17 cellular contexts compared by ENCODE assay signal in the genomic region with DNA sequence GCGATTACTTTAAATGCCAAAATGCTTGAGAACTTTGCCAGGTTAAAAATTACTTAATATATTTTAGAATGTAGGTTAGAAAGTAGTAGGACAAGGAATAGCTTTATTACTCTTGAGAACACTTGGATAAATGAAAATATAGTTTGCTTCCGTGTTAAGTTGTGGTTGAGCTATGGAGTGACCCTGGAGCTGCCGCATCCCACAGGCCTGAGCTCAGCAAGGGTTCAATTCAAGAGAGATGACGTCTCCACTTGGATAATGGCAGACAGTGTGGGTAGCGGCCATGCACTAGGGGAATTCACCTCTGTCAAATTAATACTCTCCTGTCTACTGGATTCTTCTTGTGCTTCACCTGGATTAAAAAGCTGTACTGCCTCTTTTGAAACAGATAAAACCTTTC.
DNase-seq lines count a peak whose midpoint lies in the region; ATAC-seq and TF ChIP-seq lines count a peak whose summit lies in the region.
"Had no signal": no experiment of that assay in that cellular context is flagged by ENCODE, and none has a peak within 500 bp of the region (broad histone marks: within the 10 kb centered on the region; RNA-seq: fewer than 3 reads in every experiment).

No MANE protein-coding gene starts in this region.

- ATAC-seq in GM23338 (peak; percentile 31; the same call in 2 of the 3 replicates), left lung (peak; percentile 89), mucosa of descending colon (no peak), GM19455 (IDR thresholded peaks at IDR 0.05; ENCODE audit: unreplicated experiment) (no peak), HG03135 (IDR thresholded peaks at IDR 0.05; ENCODE audit: unreplicated experiment) (no peak)
- ATAC-seq: CD8-positive, alpha-beta T cell; HepG2 had no signal

- H3K36me3 ChIP-seq in GM23338 (ENCODE audit: insufficient read depth) (peaks cover 18% of the 10 kb centered on the region), SK-N-MC (ENCODE audit: insufficient read depth, low read length) (peaks cover 27% of the 10 kb centered on the region), left lung (peaks cover 4 to 55% of the 10 kb centered on the region in 2 donors), mucosa of descending colon (ENCODE audit: low read depth) (no peaks in the 10 kb centered on the region)

- peaks cover 3% of the 10 kb centered on the region; the same call in 1 of the 2 replicates for H3F3A ChIP-seq in GM23338 (replicated peaks; ENCODE audit: low read depth)

- H4K20me1 ChIP-seq in GM23338 (replicated peaks; ENCODE audit: insufficient read depth) = no peaks in the 10 kb centered on the region

- H3K27me3 ChIP-seq in GM23338 (ENCODE audit: insufficient read depth) = no peaks in the 10 kb centered on the region
- H3K27me3 ChIP-seq in left lung = no peaks in the 10 kb centered on the region

- H3K4me1 Mint-ChIP-seq in GM23338 (peaks cover 15% of the 10 kb centered on the region), nephron progenitor cell (peaks cover 8% of the 10 kb centered on the region)

- H3K9me2 ChIP-seq in GM23338 (ENCODE audit: insufficient read depth) = no peaks in the 10 kb centered on the region

- H3K27ac Mint-ChIP-seq in GM23338 (no peak overlapping the region), nephron progenitor cell (peak overlapping the region; percentile 82)
- H3K27ac Mint-ChIP-seq: CD8-positive, alpha-beta T cell had no signal

- no peak overlapping the region for H3K4me2 ChIP-seq in GM23338
- H3K4me2 ChIP-seq: KMS-11 had no signal

- H3K27me3 Mint-ChIP-seq in GM23338 (ENCODE audit: insufficient read depth, low read depth, poor library complexity) (no peaks in the 10 kb centered on the region), nephron progenitor cell (ENCODE audit: low read depth, poor library complexity) (no peaks in the 10 kb centered on the region)

- DNase-seq in GM23338 (ENCODE audit: low spot score) (no peak), SK-N-MC (ENCODE audit: low read depth, low spot score) (no peak), left lung (no peak), nephron progenitor cell (no peak), mucosa of descending colon (no peak)
- DNase-seq in effector CD8-positive, alpha-beta T cell (lab: John Stamatoyannopoulos, UW) = no peak
- DNase-seq: CD8-positive, alpha-beta T cell; COR-L47; DMS153; GF-D8; GM23248 had no signal

- no peaks in the 10 kb centered on the region for H3K79me2 ChIP-seq in GM23338 (replicated peaks; ENCODE audit: insufficient read depth)

- H3K4me3 ChIP-seq in GM23338 = no peak overlapping the region
- H3K4me3 ChIP-seq in SK-N-MC = no peak overlapping the region
- H3K4me3 ChIP-seq in left lung = no peak overlapping the region
- H3K4me3 ChIP-seq in mucosa of descending colon = no peak overlapping the region
- H3K4me3 ChIP-seq: GM23248, HAP-1 had no signal

- H3K9ac ChIP-seq in SK-N-MC (ENCODE audit: insufficient read length) = no peak overlapping the region
- H3K9ac ChIP-seq: GM23248, KMS-11 had no signal

- intact Hi-C loops in left lung (cut with DNase I) (no loop called here), mucosa of descending colon (cut with DNase I, micrococcal nuclease) (no loop called here)

- TF ChIP-seq CTCF in GM23338 (conservative IDR thresholded peaks at IDR 0.05; ENCODE audit: low read depth in 2 of 2) (no peak), left lung (IDR thresholded peaks at IDR 0.05) (no peak), nephron progenitor cell (IDR thresholded peaks at IDR 0.05) (no peak), mucosa of descending colon (IDR thresholded peaks at IDR 0.05) (no peak)

- peaks cover 13% of the 10 kb centered on the region; the same call in 2 of the 3 replicates for H3K36me3 Mint-ChIP-seq in GM23338 (ENCODE audit: low read depth)
- peaks cover 18% of the 10 kb centered on the region for H3K36me3 Mint-ChIP-seq in nephron progenitor cell (ENCODE audit: low read depth)

- no peaks in the 10 kb centered on the region for H3K4me1 ChIP-seq in GM23338 (ENCODE audit: insufficient read depth)
- no peaks in the 10 kb centered on the region for H3K4me1 ChIP-seq in left lung
- no peaks in the 10 kb centered on the region for H3K4me1 ChIP-seq in mucosa of descending colon (ENCODE audit: low read depth)
- H3K4me1 ChIP-seq: HAP-1 had no signal

- H3K27ac ChIP-seq in GM23338 (ENCODE audit: low read depth) (no peak overlapping the region; the same call in 1 of the 2 replicates), SK-N-MC (peak overlapping the region; percentile 50; the same call in 1 of the 2 replicates), left lung (peak overlapping the region in 1 of 2 donors; percentile 34)
- H3K27ac ChIP-seq: GM23248, KMS-11 had no signal

- no peaks in the 10 kb centered on the region for H3K9me3 ChIP-seq in SK-N-MC (ENCODE audit: low read depth, low read length)
- no peaks in the 10 kb centered on the region for H3K9me3 ChIP-seq in left lung
- no peaks in the 10 kb centered on the region for H3K9me3 ChIP-seq in mucosa of descending colon
- H3K9me3 ChIP-seq: HAP-1 had no signal

- no peaks in the 10 kb centered on the region for H3K9me3 Mint-ChIP-seq in GM23338
- H3K9me3 Mint-ChIP-seq in nephron progenitor cell = no peaks in the 10 kb centered on the region
- H3K9me3 Mint-ChIP-seq: CD14-positive monocyte; CD8-positive, alpha-beta T cell had no signal

- no peak overlapping the region for H2AFZ ChIP-seq in GM23338
- H2AFZ ChIP-seq: GM23248 had no signal

- H3K4me3 Mint-ChIP-seq in GM23338 = no peak overlapping the region
- no peak overlapping the region for H3K4me3 Mint-ChIP-seq in nephron progenitor cell
- H3K4me3 Mint-ChIP-seq: CD14-positive monocyte; CD8-positive, alpha-beta T cell had no signal

TF ChIP-seq in GM23338, 12 proteins besides CTCF, POLR2A, EP300 and RAD21 (continues in another document):
- TF ChIP-seq JUNB (IDR thresholded peaks at IDR 0.05; ENCODE audit: unreplicated experiment) = no peak
- TF ChIP-seq ZNF331 (CRISPR knock-in tag; IDR thresholded peaks at IDR 0.05; ENCODE audit: low read depth) = no peak
- no peak for TF ChIP-seq NANOG (IDR thresholded peaks at IDR 0.05; ENCODE audit: borderline replicate concordance)
- TF ChIP-seq, protein P1, sequence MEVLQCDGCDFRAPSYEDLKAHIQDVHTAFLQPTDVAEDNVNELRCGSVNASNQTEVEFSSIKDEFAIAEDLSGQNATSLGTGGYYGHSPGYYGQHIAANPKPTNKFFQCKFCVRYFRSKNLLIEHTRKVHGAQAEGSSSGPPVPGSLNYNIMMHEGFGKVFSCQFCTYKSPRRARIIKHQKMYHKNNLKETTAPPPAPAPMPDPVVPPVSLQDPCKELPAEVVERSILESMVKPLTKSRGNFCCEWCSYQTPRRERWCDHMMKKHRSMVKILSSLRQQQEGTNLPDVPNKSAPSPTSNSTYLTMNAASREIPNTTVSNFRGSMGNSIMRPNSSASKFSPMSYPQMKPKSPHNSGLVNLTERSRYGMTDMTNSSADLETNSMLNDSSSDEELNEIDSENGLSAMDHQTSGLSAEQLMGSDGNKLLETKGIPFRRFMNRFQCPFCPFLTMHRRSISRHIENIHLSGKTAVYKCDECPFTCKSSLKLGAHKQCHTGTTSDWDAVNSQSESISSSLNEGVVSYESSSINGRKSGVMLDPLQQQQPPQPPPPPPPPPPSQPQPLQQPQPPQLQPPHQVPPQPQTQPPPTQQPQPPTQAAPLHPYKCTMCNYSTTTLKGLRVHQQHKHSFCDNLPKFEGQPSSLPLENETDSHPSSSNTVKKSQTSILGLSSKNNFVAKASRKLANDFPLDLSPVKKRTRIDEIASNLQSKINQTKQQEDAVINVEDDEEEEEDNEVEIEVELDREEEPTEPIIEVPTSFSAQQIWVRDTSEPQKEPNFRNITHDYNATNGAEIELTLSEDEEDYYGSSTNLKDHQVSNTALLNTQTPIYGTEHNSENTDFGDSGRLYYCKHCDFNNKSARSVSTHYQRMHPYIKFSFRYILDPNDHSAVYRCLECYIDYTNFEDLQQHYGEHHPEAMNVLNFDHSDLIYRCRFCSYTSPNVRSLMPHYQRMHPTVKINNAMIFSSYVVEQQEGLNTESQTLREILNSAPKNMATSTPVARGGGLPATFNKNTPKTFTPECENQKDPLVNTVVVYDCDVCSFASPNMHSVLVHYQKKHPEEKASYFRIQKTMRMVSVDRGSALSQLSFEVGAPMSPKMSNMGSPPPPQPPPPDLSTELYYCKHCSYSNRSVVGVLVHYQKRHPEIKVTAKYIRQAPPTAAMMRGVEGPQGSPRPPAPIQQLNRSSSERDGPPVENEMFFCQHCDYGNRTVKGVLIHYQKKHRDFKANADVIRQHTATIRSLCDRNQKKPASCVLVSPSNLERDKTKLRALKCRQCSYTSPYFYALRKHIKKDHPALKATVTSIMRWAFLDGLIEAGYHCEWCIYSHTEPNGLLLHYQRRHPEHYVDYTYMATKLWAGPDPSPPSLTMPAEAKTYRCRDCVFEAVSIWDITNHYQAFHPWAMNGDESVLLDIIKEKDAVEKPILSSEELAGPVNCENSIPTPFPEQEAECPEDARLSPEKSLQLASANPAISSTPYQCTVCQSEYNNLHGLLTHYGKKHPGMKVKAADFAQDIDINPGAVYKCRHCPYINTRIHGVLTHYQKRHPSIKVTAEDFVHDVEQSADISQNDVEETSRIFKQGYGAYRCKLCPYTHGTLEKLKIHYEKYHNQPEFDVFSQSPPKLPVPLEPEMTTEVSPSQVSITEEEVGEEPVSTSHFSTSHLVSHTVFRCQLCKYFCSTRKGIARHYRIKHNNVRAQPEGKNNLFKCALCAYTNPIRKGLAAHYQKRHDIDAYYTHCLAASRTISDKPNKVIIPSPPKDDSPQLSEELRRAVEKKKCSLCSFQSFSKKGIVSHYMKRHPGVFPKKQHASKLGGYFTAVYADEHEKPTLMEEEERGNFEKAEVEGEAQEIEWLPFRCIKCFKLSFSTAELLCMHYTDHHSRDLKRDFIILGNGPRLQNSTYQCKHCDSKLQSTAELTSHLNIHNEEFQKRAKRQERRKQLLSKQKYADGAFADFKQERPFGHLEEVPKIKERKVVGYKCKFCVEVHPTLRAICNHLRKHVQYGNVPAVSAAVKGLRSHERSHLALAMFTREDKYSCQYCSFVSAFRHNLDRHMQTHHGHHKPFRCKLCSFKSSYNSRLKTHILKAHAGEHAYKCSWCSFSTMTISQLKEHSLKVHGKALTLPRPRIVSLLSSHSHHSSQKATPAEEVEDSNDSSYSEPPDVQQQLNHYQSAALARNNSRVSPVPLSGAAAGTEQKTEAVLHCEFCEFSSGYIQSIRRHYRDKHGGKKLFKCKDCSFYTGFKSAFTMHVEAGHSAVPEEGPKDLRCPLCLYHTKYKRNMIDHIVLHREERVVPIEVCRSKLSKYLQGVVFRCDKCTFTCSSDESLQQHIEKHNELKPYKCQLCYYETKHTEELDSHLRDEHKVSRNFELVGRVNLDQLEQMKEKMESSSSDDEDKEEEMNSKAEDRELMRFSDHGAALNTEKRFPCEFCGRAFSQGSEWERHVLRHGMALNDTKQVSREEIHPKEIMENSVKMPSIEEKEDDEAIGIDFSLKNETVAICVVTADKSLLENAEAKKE (CRISPR knock-in tag; IDR thresholded peaks at IDR 0.05) = no peak
- TF ChIP-seq CREB1 (CRISPR knock-in tag; IDR thresholded peaks at IDR 0.05; ENCODE audit: low read depth) = no peak
- no peak for TF ChIP-seq EZH2phosphoT487 (IDR thresholded peaks at IDR 0.05; ENCODE audit: unreplicated experiment)
- TF ChIP-seq POLR2AphosphoS5 (IDR thresholded peaks at IDR 0.05; ENCODE audit: low read depth) = no peak

Comparison
In these comparisons a context has a peak if more than half of its experiments do, and no peak if none do; other contexts are left out.
1. ATAC-seq: peak in GM23338 (single experiment) and left lung (single experiment); none in mucosa of descending colon (single experiment), GM19455 (single experiment) and HG03135 (single experiment).